Comparison of ENCODE assay signal across 1 cellular context in the genomic region with DNA sequence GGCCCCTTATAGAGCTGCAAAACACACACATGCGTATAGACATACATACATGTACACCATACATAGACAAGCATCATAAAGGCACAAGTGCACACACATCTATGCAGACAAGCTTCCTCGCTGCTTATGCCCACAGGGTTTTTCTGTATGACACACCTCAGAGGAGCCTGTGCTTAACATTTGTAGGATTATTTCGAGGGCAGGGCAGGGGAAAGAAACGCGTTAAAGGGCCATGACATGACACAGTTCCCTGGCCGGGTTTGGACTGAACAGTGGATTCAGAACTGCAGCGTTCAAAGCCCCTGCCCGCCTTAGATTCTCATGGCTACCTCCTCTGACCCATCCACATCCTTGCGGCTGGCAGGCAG.
TF ChIP-seq lines count a peak whose summit lies in the region.

No MANE protein-coding gene starts in this region.

TF ChIP-seq in HepG2, 621 proteins besides CTCF, POLR2A, EP300 and RAD21 (continued from another document):
- TF ChIP-seq, protein P1, sequence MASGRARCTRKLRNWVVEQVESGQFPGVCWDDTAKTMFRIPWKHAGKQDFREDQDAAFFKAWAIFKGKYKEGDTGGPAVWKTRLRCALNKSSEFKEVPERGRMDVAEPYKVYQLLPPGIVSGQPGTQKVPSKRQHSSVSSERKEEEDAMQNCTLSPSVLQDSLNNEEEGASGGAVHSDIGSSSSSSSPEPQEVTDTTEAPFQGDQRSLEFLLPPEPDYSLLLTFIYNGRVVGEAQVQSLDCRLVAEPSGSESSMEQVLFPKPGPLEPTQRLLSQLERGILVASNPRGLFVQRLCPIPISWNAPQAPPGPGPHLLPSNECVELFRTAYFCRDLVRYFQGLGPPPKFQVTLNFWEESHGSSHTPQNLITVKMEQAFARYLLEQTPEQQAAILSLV (CRISPR knock-in tag; IDR thresholded peaks at IDR 0.05; ENCODE audit: borderline replicate concordance), result 0 out of 2 replicates have a peak, but pooled peaks have one; percentile 0
- TF ChIP-seq ZNF329 (CRISPR knock-in tag; IDR thresholded peaks at IDR 0.05; ENCODE audit: low read depth), result no peak
